1 cellular context compared by ENCODE assay signal in the genomic region with DNA sequence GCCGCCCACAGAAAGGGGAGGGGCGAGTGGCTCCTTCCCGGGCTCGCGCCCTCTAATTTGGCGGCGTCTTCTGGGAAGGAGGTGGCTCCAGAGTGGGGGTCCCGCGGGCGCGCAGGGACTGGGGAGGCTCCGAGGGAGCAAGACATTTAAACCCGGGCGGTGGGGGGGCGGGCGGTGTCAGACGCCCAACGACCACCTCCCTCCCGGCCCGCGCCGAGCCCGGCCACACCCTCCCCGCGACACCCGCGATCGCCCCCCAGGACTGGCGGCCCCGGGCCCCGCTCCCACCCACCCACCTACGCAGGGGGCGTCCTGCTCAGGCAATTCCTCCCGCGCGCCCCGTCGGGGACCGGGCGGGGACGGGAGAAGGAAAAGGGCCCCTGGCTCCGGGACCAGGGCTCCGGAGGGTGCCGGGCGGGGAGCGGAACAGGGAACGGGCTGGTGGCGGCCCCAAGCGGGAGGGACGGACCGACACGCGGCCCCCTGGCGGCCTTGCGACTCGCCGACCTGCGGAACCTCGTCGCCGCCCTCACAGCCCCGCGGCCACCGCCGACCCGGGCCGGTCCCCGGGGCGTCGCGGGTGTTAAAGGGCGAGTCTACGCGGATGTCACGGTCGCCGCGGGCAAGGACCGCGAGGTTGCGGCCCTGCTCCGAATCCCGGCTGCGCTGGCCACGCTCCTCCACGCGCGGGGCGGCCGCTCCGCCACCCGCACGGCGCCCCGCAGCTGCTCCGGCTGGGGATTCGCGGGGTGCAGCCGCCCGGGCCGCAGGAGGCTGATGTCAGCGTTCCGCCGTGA.
TF ChIP-seq lines count a peak whose summit lies in the region.

No MANE protein-coding gene starts in this region.

TF ChIP-seq in HepG2, 621 proteins besides CTCF, POLR2A, EP300 and RAD21 (continued from another document):
- no peak for TF ChIP-seq THRA (CRISPR knock-in tag; IDR thresholded peaks at IDR 0.05; ENCODE audit: borderline replicate concordance)
